In genomic region chr1:85200367-85200869, GRCh38 we compare ENCODE assay signal across 1 cellular context.
TF ChIP-seq lines count a peak whose summit lies in the region.

No MANE protein-coding gene starts in this region.

TF ChIP-seq in GM12878, 131 proteins besides CTCF, POLR2A, EP300 and RAD21 (continued from another document):
- no peak for TF ChIP-seq BCL3 (IDR thresholded peaks at IDR 0.05; ENCODE audit: borderline replicate concordance, insufficient read depth, low read depth, low read length, poor library complexity, severe bottlenecking)
